18 cellular contexts compared by ENCODE assay signal in genomic region chr10:79097021-79097695, GRCh38. TPM values are rescaled to one million over a fixed set of nuclear protein-coding genes. Genes with fewer than 3 reads are reported as not detected.
DNase-seq lines count a peak whose midpoint lies in the region; TF ChIP-seq lines count a peak whose summit lies in the region.
"Had no signal": no experiment of that assay in that cellular context is flagged by ENCODE, and none has a peak within 500 bp of the region (broad histone marks: within the 10 kb centered on the region; RNA-seq: fewer than 3 reads in every experiment).

No MANE protein-coding gene starts in this region.

- peak overlapping the region in 5 of 11 experiments; percentile 4 to 28 (median 15); a peak in 6 of 22 replicates for H3K9ac ChIP-seq in BLaER1 treated with 17β-estradiol and CSF1 and Interleukin-3, amounts not matched to agents 10 nM and 100 nM
- no peak overlapping the region for H3K9ac ChIP-seq in neural progenitor cell

- peak overlapping the region; percentile 83 to 100 (median 97) for H3K4me2 ChIP-seq in BLaER1 treated with 17β-estradiol and CSF1 and Interleukin-3, amounts not matched to agents 10 nM and 100 nM
- no peak overlapping the region for H3K4me2 ChIP-seq in neural progenitor cell

- H3K27ac ChIP-seq in BLaER1 treated with 17β-estradiol and CSF1 and Interleukin-3, amounts not matched to agents 10 nM and 100 nM: peak overlapping the region in 4 of 11 experiments; percentile 12 to 43 (median 32); a peak in 3 of 22 replicates
- H3K27ac ChIP-seq in neural progenitor cell: no peak overlapping the region
- H3K27ac ChIP-seq: epithelial cell of prostate, upper lobe of right lung had no signal

- H2AFZ ChIP-seq in neural progenitor cell (replicated peaks): no peak overlapping the region

- no peaks in the 10 kb centered on the region for H3F3A ChIP-seq in neural progenitor cell (ENCODE audit: low read depth)

- H3K36me3 Mint-ChIP-seq in neural progenitor cell: peaks cover 5% of the 10 kb centered on the region
- H3K36me3 Mint-ChIP-seq in activated T-cell treated with anti-CD3 and anti-CD28 coated beads, Interleukin-2, amount 50 U/mL, for 24 hours (ENCODE audit: low read depth): no peaks in the 10 kb centered on the region
- H3K36me3 Mint-ChIP-seq: naive thymus-derived CD4-positive, alpha-beta T cell had no signal

- H3K27ac Mint-ChIP-seq in neural progenitor cell: peak overlapping the region; percentile 76
- no peak overlapping the region for H3K27ac Mint-ChIP-seq in activated T-cell treated with anti-CD3 and anti-CD28 coated beads, Interleukin-2, amount 50 U/mL, for 24 hours

- H3K9me3 Mint-ChIP-seq in neural progenitor cell: no peaks in the 10 kb centered on the region
- H3K9me3 Mint-ChIP-seq in activated T-cell treated with anti-CD3 and anti-CD28 coated beads, Interleukin-2, amount 50 U/mL, for 24 hours: no peaks in the 10 kb centered on the region

- H3K36me3 ChIP-seq in BLaER1 treated with 17β-estradiol and CSF1 and Interleukin-3, amounts not matched to agents 10 nM and 100 nM: peaks cover 0 to 28% (median 2%) of the 10 kb centered on the region in 11 experiments; a peak in 8 of 22 replicates
- no peaks in the 10 kb centered on the region for H3K36me3 ChIP-seq in neural progenitor cell
- H3K36me3 ChIP-seq: upper lobe of right lung had no signal

- H3K79me2 ChIP-seq in neural progenitor cell (ENCODE audit: low read depth): peaks cover 74% of the 10 kb centered on the region

- DNase-seq in M059J (ENCODE audit: low read depth): peak; percentile 45
- peak; percentile 49 for DNase-seq in fibroblast of the aortic adventitia (ENCODE audit: low read depth)
- DNase-seq in neural progenitor cell (ENCODE audit: low spot score): no peak
- no peak for DNase-seq in NCI-H748 (lab: John Stamatoyannopoulos, UW; ENCODE audit: unreplicated experiment)
- no peak for DNase-seq in activated T-cell treated with anti-CD3 and anti-CD28 coated beads, Interleukin-2, amount 50 U/mL, for 24 hours
- DNase-seq in NCI-H774 (lab: John Stamatoyannopoulos, UW): no peak
- no peak for DNase-seq in NCI-H1694 treated with DMSO at 0.1 percent for 48 hours (lab: John Stamatoyannopoulos, UW)
- DNase-seq: activated CD4-positive, alpha-beta T cell treated with anti-CD3 and anti-CD28 coated beads, Interleukin-2, amount 50 U/mL, for 48 hours; Calu3; left colon; naive thymus-derived CD4-positive, alpha-beta T cell; retina; SIG-M5; stimulated activated CD4-positive, alpha-beta T cell treated with anti-CD3 and anti-CD28 coated beads, Interleukin-2, amount 100 ng/mL, for 48 hours; stimulated activated CD8-positive, alpha-beta memory T cell treated with anti-CD3 and anti-CD28 coated beads, Interleukin-4, amount 100 ng/mL, for 48 hours; upper lobe of right lung had no signal

- no peaks in the 10 kb centered on the region for H3K27me3 ChIP-seq in BLaER1 treated with 17β-estradiol and CSF1 and Interleukin-3, amounts not matched to agents 10 nM and 100 nM
- no peaks in the 10 kb centered on the region for H3K27me3 ChIP-seq in neural progenitor cell
- H3K27me3 ChIP-seq: upper lobe of right lung had no signal

- H3K27me3 Mint-ChIP-seq in neural progenitor cell (ENCODE audit: insufficient read depth, low read depth): peaks cover 3% of the 10 kb centered on the region
- no peaks in the 10 kb centered on the region for H3K27me3 Mint-ChIP-seq in activated T-cell treated with anti-CD3 and anti-CD28 coated beads, Interleukin-2, amount 50 U/mL, for 24 hours
- H3K27me3 Mint-ChIP-seq: naive thymus-derived CD4-positive, alpha-beta T cell had no signal

- peaks cover 100% of the 10 kb centered on the region in 10 experiments for H3K4me1 ChIP-seq in BLaER1 treated with 17β-estradiol and CSF1 and Interleukin-3, amounts not matched to agents 10 nM and 100 nM
- peaks cover 4% of the 10 kb centered on the region for H3K4me1 ChIP-seq in neural progenitor cell

- no peaks in the 10 kb centered on the region for H3K9me3 ChIP-seq in BLaER1 treated with 17β-estradiol and CSF1 and Interleukin-3, amounts not matched to agents 10 nM and 100 nM (replicated peaks in 1 of 11)
- H3K9me3 ChIP-seq in neural progenitor cell (ENCODE audit: low read depth): no peaks in the 10 kb centered on the region
- H3K9me3 ChIP-seq: upper lobe of right lung had no signal

- H3K4me3 Mint-ChIP-seq in neural progenitor cell: no peak overlapping the region
- no peak overlapping the region for H3K4me3 Mint-ChIP-seq in activated T-cell treated with anti-CD3 and anti-CD28 coated beads, Interleukin-2, amount 50 U/mL, for 24 hours
- H3K4me3 Mint-ChIP-seq: naive thymus-derived CD4-positive, alpha-beta T cell had no signal

- peaks cover 98 to 100% (median 100%) of the 10 kb centered on the region in 11 experiments for H4K20me1 ChIP-seq in BLaER1 treated with 17β-estradiol and CSF1 and Interleukin-3, amounts not matched to agents 10 nM and 100 nM
- H4K20me1 ChIP-seq in neural progenitor cell (ENCODE audit: low read depth): peaks cover 96% of the 10 kb centered on the region

- H3K4me3 ChIP-seq in BLaER1 treated with 17β-estradiol and CSF1 and Interleukin-3, amounts not matched to agents 10 nM and 100 nM: no peak overlapping the region
- H3K4me3 ChIP-seq in fibroblast of the aortic adventitia (ENCODE audit: low read depth, low read length): no peak overlapping the region
- no peak overlapping the region for H3K4me3 ChIP-seq in neural progenitor cell
- H3K4me3 ChIP-seq: upper lobe of right lung had no signal

- H3K4me1 Mint-ChIP-seq in neural progenitor cell: peaks cover 58% of the 10 kb centered on the region
- H3K4me1 Mint-ChIP-seq in activated T-cell treated with anti-CD3 and anti-CD28 coated beads, Interleukin-2, amount 50 U/mL, for 24 hours (ENCODE audit: low read depth): peaks cover 42% of the 10 kb centered on the region

- TF ChIP-seq CTCF in fibroblast of the aortic adventitia (IDR thresholded peaks at IDR 0.05; ENCODE audit: insufficient read depth, low read length) (no peak), neural progenitor cell (IDR thresholded peaks at IDR 0.05) (no peak)

RNA-seq across cellular contexts. Expression of gene ZMIZ1, which starts 28.4 kb away (rescaled TPM):
- total RNA-seq in M059J (2014; rRNA removed; shearing (Covaris generic)): 21.9 and 47.2 TPM in 2 replicates
- total RNA-seq in fibroblast of the aortic adventitia (ENCODE audit: low replicate concordance): 15.0 and 28.1 TPM in 2 replicates
- total RNA-seq in neural progenitor cell (ENCODE audit: low replicate concordance): 5.8 and 12.3 TPM in 2 replicates

Comparison
In these comparisons a context has a peak if more than half of its experiments do, and no peak if none do; other contexts are left out.
1. DNase-seq: peak in M059J (single experiment) and fibroblast of the aortic adventitia (single experiment); none in neural progenitor cell (single experiment), NCI-H748 (single experiment), activated T-cell treated with anti-CD3 and anti-CD28 coated beads, Interleukin-2, amount 50 U/mL, for 24 hours (single experiment), NCI-H774 (single experiment) and NCI-H1694 treated with DMSO at 0.1 percent for 48 hours (single experiment).